23 cellular contexts compared by ENCODE assay signal in the genomic region with DNA sequence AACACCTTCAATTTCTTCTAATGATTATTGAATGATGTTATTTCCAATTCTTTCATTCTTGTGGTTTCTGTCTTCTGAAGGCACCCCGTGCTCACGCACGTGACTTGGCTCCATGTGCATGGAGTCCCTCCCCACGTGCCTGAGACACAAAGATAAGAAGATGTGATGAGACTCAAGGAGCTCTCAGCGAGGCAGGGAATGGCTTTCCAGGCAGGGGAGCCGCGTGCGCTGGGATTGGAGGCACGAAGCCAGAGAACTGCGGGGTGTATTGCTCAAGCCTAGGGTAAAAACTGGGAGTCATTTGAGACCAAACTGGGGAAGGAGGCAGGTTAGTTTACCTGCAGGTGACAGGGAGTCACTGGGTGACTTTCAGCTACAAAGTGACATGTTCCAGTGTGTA.
"Had no signal": no experiment of that assay in that cellular context is flagged by ENCODE, and none has a peak within 500 bp of the region (broad histone marks: within the 10 kb centered on the region; RNA-seq: fewer than 3 reads in every experiment).

No MANE protein-coding gene starts in this region.

- H3K27ac Mint-ChIP-seq: activated CD4-positive, alpha-beta memory T cell treated with anti-CD3 and anti-CD28 coated beads for 36 hours; activated CD4-positive, alpha-beta T cell treated with anti-CD3 and anti-CD28 coated beads, Interleukin-2, amount 10 ng/mL, durations not matched to agents 7 days and 5 days; activated naive CD4-positive, alpha-beta T cell treated with anti-CD3 and anti-CD28 coated beads for 36 hours; activated naive CD8-positive, alpha-beta T cell; activated T-helper 17 cell treated with anti-CD3 and anti-CD28 coated beads, Interleukin-2, amount 50 U/mL, for 72 hours had no signal

- H3K4me3 ChIP-seq: cardiac muscle cell, PC-9 had no signal

- H3K27ac ChIP-seq: brain microvascular endothelial cell, cardiac muscle cell, KMS-11, PC-9 had no signal

- H2AFZ ChIP-seq: PC-9 had no signal

- H3K27me3 Mint-ChIP-seq: activated naive CD8-positive, alpha-beta T cell had no signal

- DNase-seq: activated CD4-positive, alpha-beta memory T cell treated with anti-CD3 and anti-CD28 coated beads for 36 hours; activated CD4-positive, alpha-beta T cell treated with anti-CD3 and anti-CD28 coated beads, Interleukin-2, amount 10 ng/mL, durations not matched to agents 7 days and 5 days; activated CD4-positive, CD25-positive, alpha-beta regulatory T cell; activated gamma-delta T cell; activated naive CD4-positive, alpha-beta T cell treated with anti-CD3 and anti-CD28 coated beads for 36 hours; activated T-cell treated with anti-CD3 and anti-CD28 coated beads for 4 hours; activated T-cell treated with anti-CD3 and anti-CD28 coated beads, Interleukin-2, amount 50 U/mL, for 48 hours; amygdala; brain microvascular endothelial cell; cerebellar nuclear complex; MV-4-11; NCI-H1092 treated with DMSO at 0.1 percent for 48 hours; NCI-H1436; NCI-H2081 treated with DMSO at 0.1 percent for 48 hours; NCI-H226; PC-9; SIG-M5; T-helper 2 cell had no signal

- ATAC-seq: activated T-helper 17 cell treated with anti-CD3 and anti-CD28 coated beads, Interleukin-2, amount 50 U/mL, for 72 hours had no signal

- H3K4me1 Mint-ChIP-seq: activated CD4-positive, alpha-beta T cell treated with anti-CD3 and anti-CD28 coated beads, Interleukin-2, amount 10 ng/mL, durations not matched to agents 7 days and 5 days; activated T-helper 17 cell treated with anti-CD3 and anti-CD28 coated beads, Interleukin-2, amount 50 U/mL, for 72 hours; IgD-negative memory B cell had no signal

- H3K4me3 Mint-ChIP-seq: activated CD4-positive, alpha-beta memory T cell treated with anti-CD3 and anti-CD28 coated beads for 36 hours; activated CD4-positive, alpha-beta T cell treated with anti-CD3 and anti-CD28 coated beads, Interleukin-2, amount 10 ng/mL, durations not matched to agents 7 days and 5 days; activated naive CD4-positive, alpha-beta T cell treated with anti-CD3 and anti-CD28 coated beads for 36 hours; activated naive CD8-positive, alpha-beta T cell; activated T-helper 17 cell treated with anti-CD3 and anti-CD28 coated beads, Interleukin-2, amount 50 U/mL, for 72 hours; IgD-negative memory B cell had no signal

- H3K36me3 Mint-ChIP-seq: activated CD4-positive, alpha-beta memory T cell treated with anti-CD3 and anti-CD28 coated beads for 36 hours; activated naive CD8-positive, alpha-beta T cell; IgD-negative memory B cell had no signal

- H3K36me3 ChIP-seq: brain microvascular endothelial cell had no signal

- H3K9ac ChIP-seq: KMS-11 had no signal

- H3K4me2 ChIP-seq: KMS-11, PC-9 had no signal

- H3K9me3 Mint-ChIP-seq: activated CD4-positive, alpha-beta memory T cell treated with anti-CD3 and anti-CD28 coated beads for 36 hours; activated CD4-positive, alpha-beta T cell treated with anti-CD3 and anti-CD28 coated beads, Interleukin-2, amount 10 ng/mL, durations not matched to agents 7 days and 5 days; activated naive CD4-positive, alpha-beta T cell treated with anti-CD3 and anti-CD28 coated beads for 36 hours; activated T-helper 17 cell treated with anti-CD3 and anti-CD28 coated beads, Interleukin-2, amount 50 U/mL, for 72 hours; IgD-negative memory B cell had no signal

- H3K27me3 ChIP-seq: brain microvascular endothelial cell, cardiac muscle cell had no signal
